21 cellular contexts compared by ENCODE assay signal in genomic region chr5:78543292-78543691, GRCh38.
"Had no signal": no experiment of that assay in that cellular context is flagged by ENCODE, and none has a peak within 500 bp of the region (broad histone marks: within the 10 kb centered on the region; RNA-seq: fewer than 3 reads in every experiment).

No MANE protein-coding gene starts in this region.

- H3K36me3 ChIP-seq: ascending aorta, esophagus squamous epithelium, SJCRH30, spleen, upper lobe of left lung had no signal

- H3K27ac ChIP-seq: ascending aorta, esophagus squamous epithelium, parathyroid adenoma, SJCRH30, spleen, upper lobe of left lung had no signal

- H3K9me3 Mint-ChIP-seq: activated CD4-positive, alpha-beta T cell treated with anti-CD3 and anti-CD28 coated beads, Interleukin-2, amount 10 ng/mL, durations not matched to agents 7 days and 5 days; activated naive CD4-positive, alpha-beta T cell treated with anti-CD3 and anti-CD28 coated beads, Interleukin-2, amount 10 ng/mL, durations not matched to agents 7 days and 5 days; activated T-cell treated with anti-CD3 and anti-CD28 coated beads, Interleukin-2, amount 50 U/mL, for 24 hours; memory B cell; naive B cell; stimulated activated naive B cell treated with anti-CD40 and anti-IgM and Interleukin-4, amounts not matched to agents 10 μg/mL and 1 μg/mL and 100 μg/mL, for 72 hours had no signal

- H3K4me3 ChIP-seq: ascending aorta, esophagus squamous epithelium, mucosa of descending colon, SJCRH30, spleen, upper lobe of left lung had no signal

- H3K4me3 Mint-ChIP-seq: activated CD4-positive, alpha-beta T cell treated with anti-CD3 and anti-CD28 coated beads, Interleukin-2, amount 10 ng/mL, durations not matched to agents 7 days and 5 days; activated CD8-positive, alpha-beta T cell treated with anti-CD3 and anti-CD28 coated beads, Interleukin-2, amount 10 ng/mL, durations not matched to agents 7 days and 5 days; activated naive CD4-positive, alpha-beta T cell treated with anti-CD3 and anti-CD28 coated beads, Interleukin-2, amount 10 ng/mL, durations not matched to agents 7 days and 5 days; activated T-cell treated with anti-CD3 and anti-CD28 coated beads, Interleukin-2, amount 50 U/mL, for 24 hours; memory B cell; naive B cell; stimulated activated naive B cell treated with anti-CD40 and anti-IgM and Interleukin-4, amounts not matched to agents 10 μg/mL and 1 μg/mL and 100 μg/mL, for 72 hours had no signal

- H3K4me1 ChIP-seq: SJCRH30 had no signal

- H3K27me3 Mint-ChIP-seq: activated CD4-positive, alpha-beta T cell treated with anti-CD3 and anti-CD28 coated beads, Interleukin-2, amount 10 ng/mL, durations not matched to agents 7 days and 5 days; memory B cell; naive B cell; stimulated activated naive B cell treated with anti-CD40 and anti-IgM and Interleukin-4, amounts not matched to agents 10 μg/mL and 1 μg/mL and 100 μg/mL, for 72 hours had no signal

- H3K27me3 ChIP-seq: ascending aorta, esophagus squamous epithelium, SJCRH30, spleen, upper lobe of left lung had no signal

- DNase-seq: activated CD4-positive, alpha-beta T cell treated with anti-CD3 and anti-CD28 coated beads, Interleukin-2, amount 10 ng/mL, durations not matched to agents 7 days and 5 days; activated CD8-positive, alpha-beta T cell treated with anti-CD3 and anti-CD28 coated beads, Interleukin-2, amount 10 ng/mL, durations not matched to agents 7 days and 5 days; activated naive CD4-positive, alpha-beta T cell treated with anti-CD3 and anti-CD28 coated beads, Interleukin-2, amount 10 ng/mL, durations not matched to agents 7 days and 5 days; activated T-cell treated with anti-CD3 and anti-CD28 coated beads, Interleukin-2, amount 50 U/mL, for 24 hours; cerebellar nuclear complex; dermis blood vessel endothelial cell; effector memory CD4-positive, alpha-beta T cell; esophagus squamous epithelium; kidney; left ventricle myocardium superior; mucosa of descending colon; naive B cell; SJCRH30; spleen; stimulated activated CD4-positive, alpha-beta T cell treated with anti-CD3 and anti-CD28 coated beads, Interleukin-4, amount 100 ng/mL, for 4 hours; stimulated activated naive B cell treated with anti-CD40 and anti-IgM and Interleukin-4, amounts not matched to agents 10 μg/mL and 1 μg/mL and 100 μg/mL, for 72 hours; upper lobe of left lung had no signal

- H3K9ac ChIP-seq: parathyroid adenoma had no signal

- H3K27ac Mint-ChIP-seq: activated CD4-positive, alpha-beta T cell treated with anti-CD3 and anti-CD28 coated beads, Interleukin-2, amount 10 ng/mL, durations not matched to agents 7 days and 5 days; activated CD8-positive, alpha-beta T cell treated with anti-CD3 and anti-CD28 coated beads, Interleukin-2, amount 10 ng/mL, durations not matched to agents 7 days and 5 days; activated naive CD4-positive, alpha-beta T cell treated with anti-CD3 and anti-CD28 coated beads, Interleukin-2, amount 10 ng/mL, durations not matched to agents 7 days and 5 days; activated T-cell treated with anti-CD3 and anti-CD28 coated beads, Interleukin-2, amount 50 U/mL, for 24 hours; memory B cell; stimulated activated naive B cell treated with anti-CD40 and anti-IgM and Interleukin-4, amounts not matched to agents 10 μg/mL and 1 μg/mL and 100 μg/mL, for 72 hours had no signal

- H3K36me3 Mint-ChIP-seq: activated naive CD4-positive, alpha-beta T cell treated with anti-CD3 and anti-CD28 coated beads, Interleukin-2, amount 10 ng/mL, durations not matched to agents 7 days and 5 days; naive B cell had no signal

- H3K9me3 ChIP-seq: ascending aorta, esophagus squamous epithelium, mucosa of descending colon, SJCRH30, spleen, upper lobe of left lung had no signal

- H3K4me1 Mint-ChIP-seq: activated CD4-positive, alpha-beta T cell treated with anti-CD3 and anti-CD28 coated beads, Interleukin-2, amount 10 ng/mL, durations not matched to agents 7 days and 5 days; activated naive CD4-positive, alpha-beta T cell treated with anti-CD3 and anti-CD28 coated beads, Interleukin-2, amount 10 ng/mL, durations not matched to agents 7 days and 5 days had no signal

- ATAC-seq: activated CD4-positive, CD25-positive, alpha-beta regulatory T cell treated with anti-CD3 and anti-CD28 coated beads, Interleukin-2, amount 50 U/mL, for 24 hours; activated CD8-positive, alpha-beta T cell treated with anti-CD3 and anti-CD28 coated beads, Interleukin-2, amount 10 ng/mL, durations not matched to agents 7 days and 5 days; left ventricle myocardium superior; mucosa of descending colon; stimulated activated naive B cell treated with anti-CD40 and anti-IgM and Interleukin-4, amounts not matched to agents 10 μg/mL and 1 μg/mL and 100 μg/mL, for 72 hours had no signal

- H2AFZ ChIP-seq: parathyroid adenoma had no signal
